Comparison of ENCODE assay signal across 8 cellular contexts in genomic region chr9:120712539-120713031, GRCh38. TPM values are rescaled to one million over a fixed set of nuclear protein-coding genes. Genes with fewer than 3 reads are reported as not detected.
A peak's percentile ranks its signal among the peaks of the same experiment; 100 is the strongest.
DNase-seq lines count a peak whose midpoint lies in the region; ATAC-seq and TF ChIP-seq lines count a peak whose summit lies in the region.

No MANE protein-coding gene starts in this region.

- no peaks in the 10 kb centered on the region for H3K9me3 Mint-ChIP-seq in MCF 10A (ENCODE audit: unreplicated experiment)

- H3K4me3 ChIP-seq in right atrium auricular region, result peak overlapping the region; percentile 90 to 93
- H3K4me3 ChIP-seq in mucosa of rectum (ENCODE audit: low read length in 2 of 2), result peak overlapping the region; percentile 82 to 84
- H3K4me3 ChIP-seq in aorta (ENCODE audit: low read length in 2 of 2), result peak overlapping the region; percentile 45 to 76

- H3K27me3 Mint-ChIP-seq in MCF 10A (ENCODE audit: insufficient read depth, unreplicated experiment), result no peaks in the 10 kb centered on the region

- peak overlapping the region; percentile 95 for H3K27ac Mint-ChIP-seq in MCF 10A (ENCODE audit: low read depth, unreplicated experiment)

- H3K27ac ChIP-seq in right atrium auricular region, result peak overlapping the region; percentile 84 to 87
- peak overlapping the region; percentile 40 to 41 for H3K27ac ChIP-seq in mucosa of rectum (ENCODE audit: low read depth in 2 of 2, low read length in 2 of 2)
- H3K27ac ChIP-seq in aorta (ENCODE audit: low read depth in 1 of 2, low read length in 2 of 2), result no peak overlapping the region

- H3K4me3 Mint-ChIP-seq in MCF 10A (ENCODE audit: unreplicated experiment), result peak overlapping the region; percentile 91

- WGBS in aorta, 2 donors, result 14 to 18% methylated on average over 4 of the region's 4 CpGs

- H3K36me3 Mint-ChIP-seq in MCF 10A (ENCODE audit: insufficient read depth, unreplicated experiment), result no peaks in the 10 kb centered on the region

- H3K9ac ChIP-seq in mucosa of rectum (ENCODE audit: low read depth in 1 of 2, low read length in 2 of 2), result peak overlapping the region; percentile 9 to 84

- H3K4me1 ChIP-seq in right atrium auricular region, result peaks cover 0 to 36% of the 10 kb centered on the region in 2 donors
- H3K4me1 ChIP-seq in mucosa of rectum (ENCODE audit: control insufficient read depth in 2 of 2, insufficient read depth in 2 of 2, low read length in 2 of 2), result peaks cover 21 to 30% of the 10 kb centered on the region in 2 donors
- H3K4me1 ChIP-seq in aorta (ENCODE audit: control insufficient read depth in 1 of 2, insufficient read depth in 2 of 2, low read length in 2 of 2), result peaks cover 5% of the 10 kb centered on the region in 2 donors

- TF ChIP-seq CTCF in right atrium auricular region (IDR thresholded peaks at IDR 0.05) (no peak), MCF 10A (IDR thresholded peaks at IDR 0.05; ENCODE audit: unreplicated experiment) (no peak)

- DNase-seq in right atrium auricular region (ENCODE audit: low spot score) (no peak), left cardiac atrium (no peak), MCF 10A (ENCODE audit: unreplicated experiment) (no peak), aorta (no peak)
- DNase-seq in NK-92 treated with Interleukin-12 subunit alpha and Interleukin-12 subunit beta, amount 100 ng/mL, for 24 hours (lab: John Stamatoyannopoulos, UW), result no peak

- TSS peak; percentile 38 for BruUV-seq in MCF 10A (replicated peaks; lab: Mats Ljungman, UMichigan)

- intact Hi-C loops in left cardiac atrium (cut with DNase I) (no loop called here), MCF 10A (cut with micrococcal nuclease) (no loop called here), aorta (cut with DNase I) (loop anchor here in 1 of 2 donors (10.0 kb wide), 1 partner anchor 88 kb away; no protein-coding TSS in a partner anchor)

- H3K36me3 ChIP-seq in right atrium auricular region, result no peaks in the 10 kb centered on the region
- H3K36me3 ChIP-seq in mucosa of rectum (ENCODE audit: control insufficient read depth in 2 of 2, insufficient read depth in 2 of 2, low read length in 2 of 2), result no peaks in the 10 kb centered on the region
- H3K36me3 ChIP-seq in aorta (ENCODE audit: control insufficient read depth in 1 of 2, insufficient read depth in 2 of 2, low read length in 1 of 2), result no peaks in the 10 kb centered on the region

- POLR2A ChIA-PET in MCF 10A (lab: Yijun Ruan, JAX), result interaction anchor here (0.6 to 4.2 kb wide), 23 partner anchors 10 to 622 kb away, joined by 3 to 25 read pairs (median 4); partner anchors contain the start of gene FBXW2

- CTCF ChIA-PET in MCF 10A (lab: Yijun Ruan, JAX), result interaction anchor here (0.6 to 2.0 kb wide), 9 partner anchors 18 to 223 kb away, joined by 3 to 9 read pairs (median 4); no protein-coding TSS in a partner anchor

- H3K27me3 ChIP-seq in right atrium auricular region (no peaks in the 10 kb centered on the region), mucosa of rectum (ENCODE audit: control insufficient read depth in 2 of 2, insufficient read depth in 2 of 2, low read length in 2 of 2) (no peaks in the 10 kb centered on the region), aorta (ENCODE audit: control insufficient read depth in 1 of 2, insufficient read depth in 2 of 2, low read length in 1 of 2) (no peaks in the 10 kb centered on the region)

- H3K9me3 ChIP-seq in right atrium auricular region (no peaks in the 10 kb centered on the region), mucosa of rectum (ENCODE audit: control insufficient read depth in 2 of 2, low read length in 2 of 2) (no peaks in the 10 kb centered on the region), aorta (ENCODE audit: control insufficient read depth, low read length) (no peaks in the 10 kb centered on the region)

- H3K4me1 Mint-ChIP-seq in MCF 10A (ENCODE audit: insufficient read depth, unreplicated experiment), result peaks cover 26% of the 10 kb centered on the region

- ATAC-seq in left cardiac atrium (no peak), aorta (ENCODE audit: low FRiP score) (no peak), GM19035 (IDR thresholded peaks at IDR 0.05; ENCODE audit: unreplicated experiment) (no peak), GM21723 (IDR thresholded peaks at IDR 0.05; ENCODE audit: unreplicated experiment) (no peak)

RNA-seq across cellular contexts. Expression of gene MEGF9, which starts 1.7 kb away (rescaled TPM):
- 10 to 100 TPM; 15.3 to 23.8 TPM for total RNA-seq in right atrium auricular region
- total RNA-seq in left cardiac atrium, result 10 to 100 TPM; 17.4 to 20.2 TPM
- total RNA-seq in MCF 10A (2022), result 5.7 and 6.9 TPM in 2 replicates
- 10 to 100 TPM; 15.7 to 21.5 TPM for total RNA-seq in aorta
- polyA plus RNA-seq in aorta, result 1 to 10 TPM; 5.9 to 8.3 TPM

Comparison
In these comparisons a context has a peak if more than half of its experiments do, and no peak if none do; other contexts are left out.
1. H3K27ac ChIP-seq: peak in right atrium auricular region (2 of 2) and mucosa of rectum (2 of 2); none in aorta (0 of 2).
2. Peak in every context shown above with its lines, with median percentiles within 50 percentile points of each other: H3K4me3 ChIP-seq.